In genomic region chr2:75562513-75562864, GRCh38 we compare ENCODE assay signal across 25 cellular contexts. TPM values are rescaled to one million over a fixed set of nuclear protein-coding genes. Genes with fewer than 3 reads are reported as not detected.
A peak's percentile ranks its signal among the peaks of the same experiment; 100 is the strongest.
DNase-seq lines count a peak whose midpoint lies in the region; ATAC-seq and TF ChIP-seq lines count a peak whose summit lies in the region.
"Had no signal": no experiment of that assay in that cellular context is flagged by ENCODE, and none has a peak within 500 bp of the region (broad histone marks: within the 10 kb centered on the region; RNA-seq: fewer than 3 reads in every experiment).

No MANE protein-coding gene starts in this region.

- H3K27me3 ChIP-seq in SK-N-SH (ENCODE audit: insufficient read depth) = no peaks in the 10 kb centered on the region

- H3K27ac Mint-ChIP-seq in mesothelial cell of epicardium = peak overlapping the region; percentile 92
- H3K27ac Mint-ChIP-seq in activated T-helper 2 cell treated with anti-CD3 and anti-CD28 coated beads, Interferon-gamma antibody, Interleukin-2, Interleukin-4, amounts not matched to agents 10 μg/mL and 5 μg/mL and 100 μg/mL, durations not matched to agents 14 hours and 24 hours and 36 hours = no peak overlapping the region
- H3K27ac Mint-ChIP-seq: activated CD4-positive, alpha-beta memory T cell treated with anti-CD3 and anti-CD28 coated beads for 36 hours; activated naive CD8-positive, alpha-beta T cell treated with anti-CD3 and anti-CD28 coated beads, Interleukin-2, amount 50 U/mL, for 24 hours; H9; stimulated activated memory B cell treated with anti-CD40 and anti-IgM and Interleukin-4, amounts not matched to agents 10 μg/mL and 1 μg/mL and 100 μg/mL, for 72 hours had no signal

- peaks cover 2% of the 10 kb centered on the region for H3K27me3 Mint-ChIP-seq in mesothelial cell of epicardium (ENCODE audit: low read depth)
- peaks cover 68% of the 10 kb centered on the region for H3K27me3 Mint-ChIP-seq in activated T-helper 2 cell treated with anti-CD3 and anti-CD28 coated beads, Interferon-gamma antibody, Interleukin-2, Interleukin-4, amounts not matched to agents 10 μg/mL and 5 μg/mL and 100 μg/mL, durations not matched to agents 14 hours and 24 hours and 36 hours (ENCODE audit: low read depth)

- intact Hi-C loops in activated T-helper 2 cell treated with anti-CD3 and anti-CD28 coated beads, Interferon-gamma antibody, Interleukin-2, Interleukin-4, amounts not matched to agents 10 μg/mL and 5 μg/mL and 100 μg/mL, durations not matched to agents 14 hours and 24 hours and 36 hours (cut with micrococcal nuclease) = loop anchor here (5.0 kb wide), 1 partner anchor 45 kb away; no protein-coding TSS in a partner anchor

- H3K9me2 ChIP-seq in SK-N-SH = no peaks in the 10 kb centered on the region

- no peaks in the 10 kb centered on the region for H3K9me3 Mint-ChIP-seq in mesothelial cell of epicardium
- no peaks in the 10 kb centered on the region for H3K9me3 Mint-ChIP-seq in activated T-helper 2 cell treated with anti-CD3 and anti-CD28 coated beads, Interferon-gamma antibody, Interleukin-2, Interleukin-4, amounts not matched to agents 10 μg/mL and 5 μg/mL and 100 μg/mL, durations not matched to agents 14 hours and 24 hours and 36 hours
- H3K9me3 Mint-ChIP-seq: activated CD4-positive, alpha-beta memory T cell treated with anti-CD3 and anti-CD28 coated beads for 36 hours; activated naive CD8-positive, alpha-beta T cell treated with anti-CD3 and anti-CD28 coated beads, Interleukin-2, amount 50 U/mL, for 24 hours; H9; stimulated activated memory B cell treated with anti-CD40 and anti-IgM and Interleukin-4, amounts not matched to agents 10 μg/mL and 1 μg/mL and 100 μg/mL, for 72 hours had no signal

- POLR2A ChIA-PET in SK-N-SH (lab: Yijun Ruan, JAX) = no interaction called here

- no peaks in the 10 kb centered on the region for H3K36me3 Mint-ChIP-seq in mesothelial cell of epicardium
- H3K36me3 Mint-ChIP-seq in activated T-helper 2 cell treated with anti-CD3 and anti-CD28 coated beads, Interferon-gamma antibody, Interleukin-2, Interleukin-4, amounts not matched to agents 10 μg/mL and 5 μg/mL and 100 μg/mL, durations not matched to agents 14 hours and 24 hours and 36 hours (ENCODE audit: low read depth) = no peaks in the 10 kb centered on the region
- H3K36me3 Mint-ChIP-seq: activated CD4-positive, alpha-beta memory T cell treated with anti-CD3 and anti-CD28 coated beads for 36 hours; stimulated activated memory B cell treated with anti-CD40 and anti-IgM and Interleukin-4, amounts not matched to agents 10 μg/mL and 1 μg/mL and 100 μg/mL, for 72 hours had no signal

- H3K4me3 Mint-ChIP-seq in mesothelial cell of epicardium = no peak overlapping the region
- no peak overlapping the region for H3K4me3 Mint-ChIP-seq in activated T-helper 2 cell treated with anti-CD3 and anti-CD28 coated beads, Interferon-gamma antibody, Interleukin-2, Interleukin-4, amounts not matched to agents 10 μg/mL and 5 μg/mL and 100 μg/mL, durations not matched to agents 14 hours and 24 hours and 36 hours (ENCODE audit: low read depth)
- H3K4me3 Mint-ChIP-seq: activated CD4-positive, alpha-beta memory T cell treated with anti-CD3 and anti-CD28 coated beads for 36 hours; activated naive CD8-positive, alpha-beta T cell treated with anti-CD3 and anti-CD28 coated beads, Interleukin-2, amount 50 U/mL, for 24 hours; stimulated activated memory B cell treated with anti-CD40 and anti-IgM and Interleukin-4, amounts not matched to agents 10 μg/mL and 1 μg/mL and 100 μg/mL, for 72 hours had no signal

- H4K20me1 ChIP-seq in SK-N-SH (ENCODE audit: insufficient read depth) = peaks cover 19% of the 10 kb centered on the region

- H3K79me2 ChIP-seq in SK-N-SH (ENCODE audit: insufficient read depth) = peaks cover 66% of the 10 kb centered on the region

- DNase-seq in SK-N-SH (no peak), dermis blood vessel endothelial cell (peak; percentile 52), mesothelial cell of epicardium (ENCODE audit: low spot score in 2 of 2, unreplicated experiment in 2 of 2) (no peak), GF-D8 (lab: John Stamatoyannopoulos, UW) (no peak), DMS153 (lab: John Stamatoyannopoulos, UW) (no peak)
- DNase-seq in activated T-helper 2 cell treated with anti-CD3 and anti-CD28 coated beads, Interferon-gamma antibody, Interleukin-2, Interleukin-4, amounts not matched to agents 10 μg/mL and 5 μg/mL and 100 μg/mL, durations not matched to agents 14 hours and 24 hours and 36 hours (ENCODE audit: low spot score) = no peak
- DNase-seq: activated CD4-positive, alpha-beta memory T cell treated with anti-CD3 and anti-CD28 coated beads for 36 hours; activated CD4-positive, CD25-positive, alpha-beta regulatory T cell; activated effector memory CD4-positive, alpha-beta T cell treated with Interleukin-2 at 50 U/mL for 16 hours; activated naive CD8-positive, alpha-beta T cell treated with anti-CD3 and anti-CD28 coated beads, Interleukin-2, amount 50 U/mL, for 24 hours; BE2C; colonic mucosa; H9; KG1; NCI-H1694; NCI-H526 treated with DMSO at 0.1 percent for 48 hours; RPMI8226; T1000 had no signal

- peak overlapping the region; percentile 72 to 95 for H3K27ac ChIP-seq in SK-N-SH (ENCODE audit: low read depth in 2 of 2, low read length in 1 of 2)
- H3K27ac ChIP-seq: 22Rv1, colonic mucosa, prostate gland had no signal

- no peak overlapping the region for H3K4me3 ChIP-seq in SK-N-SH (ENCODE audit: low read depth in 2 of 2, low read length in 1 of 2)
- H3K4me3 ChIP-seq: colonic mucosa, prostate gland, skin epidermis, suprapubic skin had no signal

- TF ChIP-seq RAD21 in SK-N-SH (IDR thresholded peaks at IDR 0.05; ENCODE audit: low read length) = no peak

- peaks cover 10 to 37% of the 10 kb centered on the region in 2 experiments for H3K4me1 ChIP-seq in SK-N-SH (ENCODE audit: control insufficient read depth in 1 of 2, insufficient read depth in 2 of 2, low read depth in 1 of 2, low read length in 1 of 2)
- H3K4me1 ChIP-seq: BE2C, colonic mucosa, prostate gland had no signal

- H3F3A ChIP-seq in SK-N-SH (replicated peaks; ENCODE audit: insufficient read depth) = peaks cover 38% of the 10 kb centered on the region

- peak overlapping the region; percentile 88 for H3K4me2 ChIP-seq in SK-N-SH

- TF ChIP-seq CTCF in SK-N-SH (IDR thresholded peaks at IDR 0.05) (no peak), mesothelial cell of epicardium (IDR thresholded peaks at IDR 0.05; ENCODE audit: unreplicated experiment) (no peak)

- CTCF ChIA-PET in SK-N-SH (lab: Yijun Ruan, JAX) = interaction anchor here (0.6 to 4.2 kb wide), 5 partner anchors 14 to 114 kb away, joined by 3 to 33 read pairs (median 6); no protein-coding TSS in a partner anchor

- 86% methylated on average over 5 of the region's 5 CpGs for WGBS in SK-N-SH (ENCODE audit: low lambda C conversion rate)

- no peaks in the 10 kb centered on the region for H3K9me3 ChIP-seq in SK-N-SH
- H3K9me3 ChIP-seq: BE2C, colonic mucosa, prostate gland, suprapubic skin had no signal

- H3K4me1 Mint-ChIP-seq in mesothelial cell of epicardium = peaks cover 47% of the 10 kb centered on the region
- H3K4me1 Mint-ChIP-seq in activated T-helper 2 cell treated with anti-CD3 and anti-CD28 coated beads, Interferon-gamma antibody, Interleukin-2, Interleukin-4, amounts not matched to agents 10 μg/mL and 5 μg/mL and 100 μg/mL, durations not matched to agents 14 hours and 24 hours and 36 hours (ENCODE audit: low read depth) = peaks cover 31% of the 10 kb centered on the region

- ATAC-seq in SK-N-SH treated with all-trans-retinoic acid at 6 μM for 48 hours = no peak
- no peak for ATAC-seq in GM21619 (IDR thresholded peaks at IDR 0.05; ENCODE audit: unreplicated experiment)
- ATAC-seq: activated naive CD8-positive, alpha-beta T cell treated with anti-CD3 and anti-CD28 coated beads, Interleukin-2, amount 50 U/mL, for 24 hours; stimulated activated memory B cell treated with anti-CD40 and anti-IgM and Interleukin-4, amounts not matched to agents 10 μg/mL and 1 μg/mL and 100 μg/mL, for 72 hours had no signal

- TF ChIP-seq EP300 in SK-N-SH (IDR thresholded peaks at IDR 0.05; ENCODE audit: borderline replicate concordance in 1 of 2, low read depth in 1 of 2, low read length in 1 of 2) = no peak

- H3K9ac ChIP-seq in SK-N-SH = peak overlapping the region; percentile 35; the same call in 1 of the 2 replicates

- H3K36me3 ChIP-seq in SK-N-SH (replicated peaks in 1 of 2; ENCODE audit: control insufficient read depth in 1 of 2, insufficient read depth in 2 of 2, low read length in 1 of 2) = peaks cover 9 to 10% of the 10 kb centered on the region in 2 experiments
- H3K36me3 ChIP-seq: BE2C, colonic mucosa, prostate gland, suprapubic skin had no signal

- no peak overlapping the region for H2AFZ ChIP-seq in SK-N-SH (ENCODE audit: low read depth)

TF ChIP-seq in SK-N-SH, 30 proteins besides CTCF, POLR2A, EP300 and RAD21 (continues in another document):
- no peak for TF ChIP-seq TCF12 (IDR thresholded peaks at IDR 0.05)

TF ChIP-seq in SK-N-SH treated with all-trans-retinoic acid at 6 μM for 48 hours, 23 proteins besides CTCF, POLR2A, EP300 and RAD21 (continues in another document):
- TF ChIP-seq, protein P1, sequence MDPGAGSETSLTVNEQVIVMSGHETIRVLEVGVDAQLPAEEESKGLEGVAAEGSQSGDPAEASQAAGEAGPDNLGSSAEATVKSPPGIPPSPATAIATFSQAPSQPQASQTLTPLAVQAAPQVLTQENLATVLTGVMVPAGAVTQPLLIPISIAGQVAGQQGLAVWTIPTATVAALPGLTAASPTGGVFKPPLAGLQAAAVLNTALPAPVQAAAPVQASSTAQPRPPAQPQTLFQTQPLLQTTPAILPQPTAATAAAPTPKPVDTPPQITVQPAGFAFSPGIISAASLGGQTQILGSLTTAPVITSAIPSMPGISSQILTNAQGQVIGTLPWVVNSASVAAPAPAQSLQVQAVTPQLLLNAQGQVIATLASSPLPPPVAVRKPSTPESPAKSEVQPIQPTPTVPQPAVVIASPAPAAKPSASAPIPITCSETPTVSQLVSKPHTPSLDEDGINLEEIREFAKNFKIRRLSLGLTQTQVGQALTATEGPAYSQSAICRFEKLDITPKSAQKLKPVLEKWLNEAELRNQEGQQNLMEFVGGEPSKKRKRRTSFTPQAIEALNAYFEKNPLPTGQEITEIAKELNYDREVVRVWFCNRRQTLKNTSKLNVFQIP (CRISPR knock-in tag; IDR thresholded peaks at IDR 0.05; ENCODE audit: borderline replicate concordance, low read depth) = no peak
- TF ChIP-seq TCF4 (CRISPR knock-in tag; IDR thresholded peaks at IDR 0.05; ENCODE audit: borderline replicate concordance) = no peak

RNA-seq across cellular contexts. Expression of gene EVA1A, which starts 1.8 kb away (rescaled TPM):
- polyA plus RNA-seq in SK-N-SH (2012; rRNA removed) = 79.0 and 93.0 TPM in 2 replicates
- 54.3 and 67.8 TPM in 2 replicates for polyA plus RNA-seq in SK-N-SH (2012; cell fraction: cytosol; rRNA removed)
- polyA plus RNA-seq in SK-N-SH (2012; cell fraction: nucleus; rRNA removed) = 76.0 and 133 TPM in 2 replicates
- total RNA-seq in dermis blood vessel endothelial cell = 66.7 and 90.5 TPM in 2 replicates
- 9.3 to 12.0 TPM (median 11.5 TPM) in 3 replicates for total RNA-seq in mesothelial cell of epicardium
- total RNA-seq in activated T-helper 2 cell treated with anti-CD3 and anti-CD28 coated beads, Interferon-gamma antibody, Interleukin-2, Interleukin-4, amounts not matched to agents 10 μg/mL and 5 μg/mL and 100 μg/mL, durations not matched to agents 14 hours and 24 hours and 36 hours = not detected in 2 replicates
- total RNA-seq: activated CD4-positive, alpha-beta memory T cell treated with anti-CD3 and anti-CD28 coated beads for 36 hours had no signal
